13 cellular contexts compared by ENCODE assay signal in genomic region chr3:107242579-107242978, GRCh38.
DNase-seq lines count a peak whose midpoint lies in the region; ATAC-seq and TF ChIP-seq lines count a peak whose summit lies in the region.
"Had no signal": no experiment of that assay in that cellular context is flagged by ENCODE, and none has a peak within 500 bp of the region (broad histone marks: within the 10 kb centered on the region; RNA-seq: fewer than 3 reads in every experiment).

No MANE protein-coding gene starts in this region.

- DNase-seq in DMS153 treated with DMSO at 0.1 percent for 48 hours (lab: John Stamatoyannopoulos, UW; ENCODE audit: unreplicated experiment) (peak; percentile 45), NCI-H128 (lab: John Stamatoyannopoulos, UW; ENCODE audit: unreplicated experiment) (peak; percentile 65), nucleus accumbens (lab: John Stamatoyannopoulos, UW) (no peak), BE2C (no peak)
- DNase-seq in activated naive CD4-positive, alpha-beta T cell treated with anti-CD3 and anti-CD28 coated beads, Interleukin-2, amount 50 U/mL, for 16 hours: no peak
- no peak for DNase-seq in activated T-cell treated with anti-CD3 and anti-CD28 coated beads, Interleukin-2, amount 50 U/mL, for 4 hours
- DNase-seq: CD8-positive, alpha-beta T cell; naive thymus-derived CD8-positive, alpha-beta T cell; NK-92 treated with Interleukin-12 subunit alpha and Interleukin-12 subunit beta, amount 100 ng/mL, for 24 hours; upper lobe of left lung had no signal

- H3K36me3 Mint-ChIP-seq in activated T-cell treated with anti-CD3 and anti-CD28 coated beads, Interleukin-2, amount 50 U/mL, for 4 hours (ENCODE audit: insufficient read depth): no peaks in the 10 kb centered on the region
- H3K36me3 Mint-ChIP-seq: IgD-negative memory B cell; naive thymus-derived CD8-positive, alpha-beta T cell had no signal

- no peak overlapping the region for H3K27ac ChIP-seq in mesodermal cell (ENCODE audit: low read depth, low read length, severe bottlenecking)
- H3K27ac ChIP-seq: upper lobe of left lung had no signal

- H3K4me1 ChIP-seq in mesodermal cell (ENCODE audit: control insufficient read depth, insufficient read depth, low read length, poor library complexity, severe bottlenecking) (no peaks in the 10 kb centered on the region), BE2C (no peaks in the 10 kb centered on the region)

- peaks cover 10% of the 10 kb centered on the region for H3K4me1 Mint-ChIP-seq in activated T-cell treated with anti-CD3 and anti-CD28 coated beads, Interleukin-2, amount 50 U/mL, for 4 hours (ENCODE audit: low read depth)

- H3K9me3 ChIP-seq in mesodermal cell (ENCODE audit: control insufficient read depth, low read length) (no peaks in the 10 kb centered on the region), BE2C (no peaks in the 10 kb centered on the region)
- H3K9me3 ChIP-seq: upper lobe of left lung had no signal

- no CpG with 5 or more reads among the region's 8 CpGs for WGBS in mesodermal cell (ENCODE audit: insufficient coverage in 2 of 2), 2 experiments

- no peaks in the 10 kb centered on the region for H3K27me3 ChIP-seq in BE2C
- H3K27me3 ChIP-seq: upper lobe of left lung had no signal

- TF ChIP-seq CTCF in WI38 (IDR thresholded peaks at IDR 0.05; ENCODE audit: low read depth, low read length): no peak
- TF ChIP-seq CTCF in BE2C (IDR thresholded peaks at IDR 0.05; ENCODE audit: low read depth, low read length): no peak

- peaks cover 9% of the 10 kb centered on the region for H3K27me3 Mint-ChIP-seq in activated T-cell treated with anti-CD3 and anti-CD28 coated beads, Interleukin-2, amount 50 U/mL, for 4 hours (ENCODE audit: low read depth)
- H3K27me3 Mint-ChIP-seq: IgD-negative memory B cell had no signal

- no peak overlapping the region for H3K4me3 Mint-ChIP-seq in activated T-cell treated with anti-CD3 and anti-CD28 coated beads, Interleukin-2, amount 50 U/mL, for 4 hours
- H3K4me3 Mint-ChIP-seq: CD8-positive, alpha-beta T cell had no signal

- peak overlapping the region; percentile 67 for H3K4me3 ChIP-seq in WI38 (ENCODE audit: low read depth, low read length)
- H3K4me3 ChIP-seq in mesodermal cell (ENCODE audit: extremely low read depth, insufficient read depth, low read length, poor library complexity, severe bottlenecking): peak overlapping the region; percentile 85
- no peak overlapping the region for H3K4me3 ChIP-seq in BE2C (ENCODE audit: low read depth, low read length)

- peaks cover 34% of the 10 kb centered on the region for H3K36me3 ChIP-seq in mesodermal cell (ENCODE audit: control insufficient read depth, insufficient read depth, low read length)
- no peaks in the 10 kb centered on the region for H3K36me3 ChIP-seq in BE2C

- no peaks in the 10 kb centered on the region for H3K9me3 Mint-ChIP-seq in activated T-cell treated with anti-CD3 and anti-CD28 coated beads, Interleukin-2, amount 50 U/mL, for 4 hours
- H3K9me3 Mint-ChIP-seq: CD8-positive, alpha-beta T cell; IgD-negative memory B cell; naive thymus-derived CD8-positive, alpha-beta T cell had no signal

- no peak for ATAC-seq in activated T-cell treated with anti-CD3 and anti-CD28 coated beads, Interleukin-2, amount 50 U/mL, for 4 hours
- ATAC-seq: CD8-positive, alpha-beta T cell; naive thymus-derived CD8-positive, alpha-beta T cell had no signal

Comparison
In these comparisons a context has a peak if more than half of its experiments do, and no peak if none do; other contexts are left out.
1. DNase-seq: peak in DMS153 treated with DMSO at 0.1 percent for 48 hours (single experiment) and NCI-H128 (single experiment); none in nucleus accumbens (0 of 56), activated naive CD4-positive, alpha-beta T cell treated with anti-CD3 and anti-CD28 coated beads, Interleukin-2, amount 50 U/mL, for 16 hours (single experiment), activated T-cell treated with anti-CD3 and anti-CD28 coated beads, Interleukin-2, amount 50 U/mL, for 4 hours (single experiment) and BE2C (single experiment).